37 cellular contexts compared by ENCODE assay signal in genomic region chr15:78393137-78393536, GRCh38. TPM values are rescaled to one million over a fixed set of nuclear protein-coding genes. Genes with fewer than 3 reads are reported as not detected.
"Had no signal": no experiment of that assay in that cellular context is flagged by ENCODE, and none has a peak within 500 bp of the region (broad histone marks: within the 10 kb centered on the region; RNA-seq: fewer than 3 reads in every experiment).

No MANE protein-coding gene starts in this region.

- H3K27ac ChIP-seq: ascending aorta, body of pancreas, cardiac muscle cell, WERI-Rb-1 had no signal

- H3K4me3 ChIP-seq: ascending aorta, body of pancreas, cardiac muscle cell had no signal

- H3K36me3 Mint-ChIP-seq: activated CD4-positive, alpha-beta memory T cell treated with anti-CD3 and anti-CD28 coated beads for 36 hours; activated naive CD4-positive, alpha-beta T cell treated with anti-CD3 and anti-CD28 coated beads, Interleukin-2, amount 10 ng/mL, durations not matched to agents 7 days and 5 days; activated naive CD4-positive, alpha-beta T cell treated with anti-CD3 and anti-CD28 coated beads, Interleukin-2, amount 50 U/mL, for 24 hours; activated naive CD8-positive, alpha-beta T cell; activated naive CD8-positive, alpha-beta T cell treated with anti-CD3 and anti-CD28 coated beads, Interleukin-2, amount 10 ng/mL, durations not matched to agents 7 days and 5 days; T-cell had no signal

- H3K9me3 Mint-ChIP-seq: activated B cell treated with CpG ODN at 0.5 μM for 24 hours; activated CD4-positive, alpha-beta memory T cell treated with anti-CD3 and anti-CD28 coated beads for 36 hours; activated CD4-positive, alpha-beta T cell treated with anti-CD3 and anti-CD28 coated beads, Interleukin-2, amount 10 ng/mL, durations not matched to agents 24 days and 14 days; activated CD8-positive, alpha-beta T cell treated with anti-CD3 and anti-CD28 coated beads for 36 hours; activated naive CD4-positive, alpha-beta T cell treated with anti-CD3 and anti-CD28 coated beads, Interleukin-2, amount 10 ng/mL, durations not matched to agents 7 days and 5 days; activated naive CD4-positive, alpha-beta T cell treated with anti-CD3 and anti-CD28 coated beads, Interleukin-2, amount 50 U/mL, for 24 hours; activated naive CD8-positive, alpha-beta T cell treated with anti-CD3 and anti-CD28 coated beads, Interleukin-2, amount 10 ng/mL, durations not matched to agents 7 days and 5 days; activated naive CD8-positive, alpha-beta T cell treated with anti-CD3 and anti-CD28 coated beads, Interleukin-2, amount 50 U/mL, for 24 hours; activated T-cell treated with anti-CD3 and anti-CD28 coated beads, Interleukin-2, amount 50 U/mL, for 4 hours; activated T-cell treated with anti-CD3 and anti-CD28 coated beads, Interleukin-2, amount 50 U/mL, for 72 hours; activated T-helper 1 cell treated with anti-CD3 and anti-CD28 coated beads, Interleukin-12 subunit alpha, Interleukin-12 subunit beta, Interleukin-2, Interleukin-4 antibody, amounts not matched to agents 30 ng/mL and 10 ng/mL and 1 ng/mL, durations not matched to agents 14 hours and 24 hours and 36 hours; activated T-helper 17 cell treated with anti-CD3 and anti-CD28 coated beads, Interleukin-2, amount 50 U/mL, for 72 hours; central memory CD8-positive, alpha-beta T cell; T-helper 2 cell treated with Interferon-gamma antibody and Interleukin-4, amounts not matched to agents 5 μg/mL and 100 μg/mL, for 36 hours had no signal

- DNase-seq: activated B cell treated with CpG ODN at 0.5 μM for 24 hours; activated CD4-positive, alpha-beta memory T cell treated with anti-CD3 and anti-CD28 coated beads for 36 hours; activated CD4-positive, alpha-beta T cell treated with anti-CD3 and anti-CD28 coated beads for 4 hours; activated CD4-positive, alpha-beta T cell treated with anti-CD3 and anti-CD28 coated beads, Interleukin-2, amount 10 ng/mL, durations not matched to agents 24 days and 14 days; activated CD4-positive, alpha-beta T cell treated with anti-CD3 and anti-CD28 coated beads, Interleukin-2, amount 50 U/mL, for 1 hour; activated CD4-positive, alpha-beta T cell treated with anti-CD3 and anti-CD28 coated beads, Interleukin-2, amount 50 U/mL, for 4 hours; activated CD4-positive, CD25-positive, alpha-beta regulatory T cell treated with anti-CD3 and anti-CD28 coated beads, Interleukin-2, amount 50 U/mL, for 72 hours; activated CD8-positive, alpha-beta memory T cell treated with anti-CD3 and anti-CD28 coated beads, Interleukin-2, amount 50 U/mL, for 4 hours; activated CD8-positive, alpha-beta T cell treated with anti-CD3 and anti-CD28 coated beads for 36 hours; activated gamma-delta T cell; activated naive CD4-positive, alpha-beta T cell treated with anti-CD3 and anti-CD28 coated beads, Interleukin-2, amount 10 ng/mL, durations not matched to agents 7 days and 5 days; activated naive CD4-positive, alpha-beta T cell treated with Interleukin-2 at 50 U/mL for 16 hours; activated naive CD8-positive, alpha-beta T cell treated with anti-CD3 and anti-CD28 coated beads, Interleukin-2, amount 10 ng/mL, durations not matched to agents 7 days and 5 days; activated naive CD8-positive, alpha-beta T cell treated with anti-CD3 and anti-CD28 coated beads, Interleukin-2, amount 50 U/mL, for 24 hours; activated T-cell treated with anti-CD3 and anti-CD28 coated beads for 4 hours; activated T-cell treated with anti-CD3 and anti-CD28 coated beads, Interleukin-2, amount 50 U/mL, for 1 hour; activated T-cell treated with anti-CD3 and anti-CD28 coated beads, Interleukin-2, amount 50 U/mL, for 4 hours; activated T-cell treated with anti-CD3 and anti-CD28 coated beads, Interleukin-2, amount 50 U/mL, for 72 hours; cerebellar nuclear complex; T-cell; T-helper 17 cell; T-helper 9 cell; WERI-Rb-1 had no signal

- H3K27ac Mint-ChIP-seq: activated B cell treated with CpG ODN at 0.5 μM for 24 hours; activated CD4-positive, alpha-beta memory T cell treated with anti-CD3 and anti-CD28 coated beads for 36 hours; activated CD4-positive, alpha-beta T cell treated with anti-CD3 and anti-CD28 coated beads, Interleukin-2, amount 10 ng/mL, durations not matched to agents 24 days and 14 days; activated CD8-positive, alpha-beta T cell treated with anti-CD3 and anti-CD28 coated beads for 36 hours; activated naive CD4-positive, alpha-beta T cell treated with anti-CD3 and anti-CD28 coated beads, Interleukin-2, amount 10 ng/mL, durations not matched to agents 7 days and 5 days; activated naive CD4-positive, alpha-beta T cell treated with anti-CD3 and anti-CD28 coated beads, Interleukin-2, amount 50 U/mL, for 24 hours; activated naive CD8-positive, alpha-beta T cell; activated naive CD8-positive, alpha-beta T cell treated with anti-CD3 and anti-CD28 coated beads, Interleukin-2, amount 10 ng/mL, durations not matched to agents 7 days and 5 days; activated naive CD8-positive, alpha-beta T cell treated with anti-CD3 and anti-CD28 coated beads, Interleukin-2, amount 50 U/mL, for 24 hours; activated T-cell treated with anti-CD3 and anti-CD28 coated beads, Interleukin-2, amount 50 U/mL, for 72 hours; activated T-helper 1 cell treated with anti-CD3 and anti-CD28 coated beads, Interleukin-12 subunit alpha, Interleukin-12 subunit beta, Interleukin-2, Interleukin-4 antibody, amounts not matched to agents 30 ng/mL and 10 ng/mL and 1 ng/mL, durations not matched to agents 14 hours and 24 hours and 36 hours; activated T-helper 17 cell treated with anti-CD3 and anti-CD28 coated beads, Interleukin-2, amount 50 U/mL, for 72 hours; T-cell; T-helper 17 cell; T-helper 2 cell treated with Interferon-gamma antibody and Interleukin-4, amounts not matched to agents 5 μg/mL and 100 μg/mL, for 36 hours had no signal

- H3K4me1 ChIP-seq: ascending aorta had no signal

- H3K4me1 Mint-ChIP-seq: activated B cell treated with CpG ODN at 0.5 μM for 24 hours; activated CD4-positive, alpha-beta T cell treated with anti-CD3 and anti-CD28 coated beads, Interleukin-2, amount 10 ng/mL, durations not matched to agents 24 days and 14 days; activated naive CD4-positive, alpha-beta T cell treated with anti-CD3 and anti-CD28 coated beads, Interleukin-2, amount 10 ng/mL, durations not matched to agents 7 days and 5 days; activated naive CD4-positive, alpha-beta T cell treated with anti-CD3 and anti-CD28 coated beads, Interleukin-2, amount 50 U/mL, for 24 hours; activated naive CD8-positive, alpha-beta T cell treated with anti-CD3 and anti-CD28 coated beads, Interleukin-2, amount 10 ng/mL, durations not matched to agents 7 days and 5 days; activated naive CD8-positive, alpha-beta T cell treated with anti-CD3 and anti-CD28 coated beads, Interleukin-2, amount 50 U/mL, for 24 hours; activated T-helper 17 cell treated with anti-CD3 and anti-CD28 coated beads, Interleukin-2, amount 50 U/mL, for 72 hours; central memory CD8-positive, alpha-beta T cell; T-cell had no signal

- H3K27me3 Mint-ChIP-seq: activated CD4-positive, alpha-beta T cell treated with anti-CD3 and anti-CD28 coated beads, Interleukin-2, amount 10 ng/mL, durations not matched to agents 24 days and 14 days; activated CD8-positive, alpha-beta T cell treated with anti-CD3 and anti-CD28 coated beads for 36 hours; activated naive CD4-positive, alpha-beta T cell treated with anti-CD3 and anti-CD28 coated beads, Interleukin-2, amount 50 U/mL, for 24 hours; activated naive CD8-positive, alpha-beta T cell had no signal

- H3K9me3 ChIP-seq: ascending aorta, body of pancreas had no signal

- H3K36me3 ChIP-seq: ascending aorta, cardiac muscle cell, WERI-Rb-1 had no signal

- H3K27me3 ChIP-seq: ascending aorta, body of pancreas, cardiac muscle cell had no signal

- FAIRE-seq: bronchial epithelial cell, TTC549 had no signal

- H3K4me3 Mint-ChIP-seq: activated B cell treated with CpG ODN at 0.5 μM for 24 hours; activated CD4-positive, alpha-beta memory T cell treated with anti-CD3 and anti-CD28 coated beads for 36 hours; activated CD4-positive, alpha-beta T cell treated with anti-CD3 and anti-CD28 coated beads, Interleukin-2, amount 10 ng/mL, durations not matched to agents 24 days and 14 days; activated CD8-positive, alpha-beta T cell treated with anti-CD3 and anti-CD28 coated beads for 36 hours; activated naive CD4-positive, alpha-beta T cell treated with anti-CD3 and anti-CD28 coated beads, Interleukin-2, amount 10 ng/mL, durations not matched to agents 7 days and 5 days; activated naive CD4-positive, alpha-beta T cell treated with anti-CD3 and anti-CD28 coated beads, Interleukin-2, amount 50 U/mL, for 24 hours; activated naive CD8-positive, alpha-beta T cell; activated naive CD8-positive, alpha-beta T cell treated with anti-CD3 and anti-CD28 coated beads, Interleukin-2, amount 10 ng/mL, durations not matched to agents 7 days and 5 days; activated naive CD8-positive, alpha-beta T cell treated with anti-CD3 and anti-CD28 coated beads, Interleukin-2, amount 50 U/mL, for 24 hours; activated T-cell treated with anti-CD3 and anti-CD28 coated beads, Interleukin-2, amount 50 U/mL, for 4 hours; activated T-cell treated with anti-CD3 and anti-CD28 coated beads, Interleukin-2, amount 50 U/mL, for 72 hours; activated T-helper 1 cell treated with anti-CD3 and anti-CD28 coated beads, Interleukin-12 subunit alpha, Interleukin-12 subunit beta, Interleukin-2, Interleukin-4 antibody, amounts not matched to agents 30 ng/mL and 10 ng/mL and 1 ng/mL, durations not matched to agents 14 hours and 24 hours and 36 hours; activated T-helper 17 cell treated with anti-CD3 and anti-CD28 coated beads, Interleukin-2, amount 50 U/mL, for 72 hours; central memory CD8-positive, alpha-beta T cell; T-cell; T-helper 17 cell; T-helper 2 cell treated with Interferon-gamma antibody and Interleukin-4, amounts not matched to agents 5 μg/mL and 100 μg/mL, for 36 hours had no signal

RNA-seq across cellular contexts. Expression of gene CRABP1, which starts 53.0 kb away (rescaled TPM):
- total RNA-seq: activated B cell treated with CpG ODN at 0.5 μM for 24 hours; activated CD4-positive, alpha-beta memory T cell treated with anti-CD3 and anti-CD28 coated beads for 36 hours; activated CD4-positive, alpha-beta T cell treated with anti-CD3 and anti-CD28 coated beads, Interleukin-2, amount 10 ng/mL, durations not matched to agents 24 days and 14 days; activated CD8-positive, alpha-beta memory T cell treated with anti-CD3 and anti-CD28 coated beads for 36 hours; activated naive CD8-positive, alpha-beta T cell treated with anti-CD3 and anti-CD28 coated beads, Interleukin-2, amount 10 ng/mL, durations not matched to agents 7 days and 5 days; activated T-cell treated with anti-CD3 and anti-CD28 coated beads, Interleukin-2, amount 50 U/mL, for 4 hours; activated T-helper 1 cell treated with anti-CD3 and anti-CD28 coated beads, Interleukin-12 subunit alpha, Interleukin-12 subunit beta, Interleukin-2, Interleukin-4 antibody, amounts not matched to agents 30 ng/mL and 10 ng/mL and 1 ng/mL, durations not matched to agents 14 hours and 24 hours and 36 hours; activated T-helper 17 cell treated with anti-CD3 and anti-CD28 coated beads, Interleukin-2, amount 50 U/mL, for 72 hours; ascending aorta; bronchial epithelial cell; chondrocyte; T-helper 1 cell treated with Interleukin-12 subunit alpha and Interleukin-12 subunit beta and Interleukin-4 antibody, amounts not matched to agents 30 ng/mL and 1 ng/mL, for 36 hours; T-helper 17 cell had no signal
